ENCODE assay signal across 11 cellular contexts in genomic region chr1:8651962-8652361, GRCh38.
DNase-seq lines count a peak whose midpoint lies in the region; ATAC-seq, FAIRE-seq and TF ChIP-seq lines count a peak whose summit lies in the region.
"Had no signal": no experiment of that assay in that cellular context is flagged by ENCODE, and none has a peak within 500 bp of the region (broad histone marks: within the 10 kb centered on the region; RNA-seq: fewer than 3 reads in every experiment).

No MANE protein-coding gene starts in this region.

- peaks cover 38% of the 10 kb centered on the region for H3K4me1 Mint-ChIP-seq in astrocyte (ENCODE audit: low read depth, unreplicated experiment)
- H3K4me1 Mint-ChIP-seq in naive thymus-derived CD8-positive, alpha-beta T cell = peaks cover 12 to 62% (median 20%) of the 10 kb centered on the region in 4 donors

- H3K4me3 Mint-ChIP-seq in astrocyte (ENCODE audit: unreplicated experiment) = no peak overlapping the region
- peak overlapping the region in 2 of 10 donors; percentile 21 to 28 for H3K4me3 Mint-ChIP-seq in naive thymus-derived CD8-positive, alpha-beta T cell

- H3K4me1 ChIP-seq in BLaER1 (peaks cover 62% of the 10 kb centered on the region), astrocyte (ENCODE audit: insufficient read depth, low read length) (peaks cover 12% of the 10 kb centered on the region)
- H3K4me1 ChIP-seq: Caco-2 had no signal

- ATAC-seq in naive thymus-derived CD8-positive, alpha-beta T cell = no peak
- ATAC-seq in GM18511 (IDR thresholded peaks at IDR 0.05; ENCODE audit: unreplicated experiment) = no peak

- H3K27me3 Mint-ChIP-seq in astrocyte (ENCODE audit: low read depth, unreplicated experiment) = no peaks in the 10 kb centered on the region
- H3K27me3 Mint-ChIP-seq in naive thymus-derived CD8-positive, alpha-beta T cell = no peaks in the 10 kb centered on the region

- peak overlapping the region; percentile 72 for H3K27ac Mint-ChIP-seq in astrocyte (ENCODE audit: unreplicated experiment)
- H3K27ac Mint-ChIP-seq in naive thymus-derived CD8-positive, alpha-beta T cell = peak overlapping the region in 7 of 10 donors; percentile 4 to 79 (median 58)

- POLR2A ChIA-PET in naive thymus-derived CD8-positive, alpha-beta T cell (lab: Charles Lee) = no interaction called here

- H3K36me3 ChIP-seq in BLaER1 = peaks cover 90% of the 10 kb centered on the region
- H3K36me3 ChIP-seq in astrocyte (ENCODE audit: insufficient read depth, low read length) = no peaks in the 10 kb centered on the region
- no peaks in the 10 kb centered on the region for H3K36me3 ChIP-seq in brain microvascular endothelial cell (replicated peaks)

- H3K4me3 ChIP-seq in BLaER1 (no peak overlapping the region), astrocyte (ENCODE audit: insufficient read depth, low read depth, low read length) (no peak overlapping the region), brain microvascular endothelial cell (ENCODE audit: low read depth, low read length) (no peak overlapping the region)

- H3K4me2 ChIP-seq in BLaER1 = peak overlapping the region; percentile 60
- no peak overlapping the region for H3K4me2 ChIP-seq in astrocyte (ENCODE audit: low read length)

- no peak overlapping the region for H2AFZ ChIP-seq in astrocyte (ENCODE audit: low read depth, low read length)

- DNase-seq in GM19239 (ENCODE audit: insufficient read length, low spot score) (no peak), astrocyte (ENCODE audit: low read depth) (no peak), brain microvascular endothelial cell (no peak), COLO668 (lab: John Stamatoyannopoulos, UW; ENCODE audit: unreplicated experiment) (no peak)
- DNase-seq in naive thymus-derived CD8-positive, alpha-beta T cell = no peak
- no peak for DNase-seq in effector CD4-positive, alpha-beta T cell
- DNase-seq: Caco-2, islet precursor cell, NCI-H524 had no signal

- H3K27me3 ChIP-seq in BLaER1 (no peaks in the 10 kb centered on the region), astrocyte (ENCODE audit: insufficient read depth, low read length) (no peaks in the 10 kb centered on the region), brain microvascular endothelial cell (replicated peaks) (no peaks in the 10 kb centered on the region)

- FAIRE-seq in GM19239 (lab: Jason Lieb, UNC) = peak; percentile 60
- no peak for FAIRE-seq in astrocyte (lab: Jason Lieb, UNC)

- H3K27ac ChIP-seq in BLaER1 (no peak overlapping the region), astrocyte (ENCODE audit: low read depth, low read length) (no peak overlapping the region), brain microvascular endothelial cell (no peak overlapping the region)

- peaks cover 7% of the 10 kb centered on the region for H3K36me3 Mint-ChIP-seq in astrocyte (ENCODE audit: low read depth, unreplicated experiment)
- H3K36me3 Mint-ChIP-seq in naive thymus-derived CD8-positive, alpha-beta T cell = peaks cover 9 to 44% (median 19%) of the 10 kb centered on the region in 3 donors

- H3K9me3 ChIP-seq in BLaER1 (no peaks in the 10 kb centered on the region), astrocyte (ENCODE audit: insufficient read depth, low read depth, low read length) (no peaks in the 10 kb centered on the region)
- H3K9me3 ChIP-seq: Caco-2 had no signal

- H3K9me3 Mint-ChIP-seq in astrocyte (ENCODE audit: unreplicated experiment) = no peaks in the 10 kb centered on the region
- H3K9me3 Mint-ChIP-seq in naive thymus-derived CD8-positive, alpha-beta T cell = no peaks in the 10 kb centered on the region

- H3K79me2 ChIP-seq in astrocyte (ENCODE audit: insufficient read depth, low read length) = peaks cover 13% of the 10 kb centered on the region

- H3K9ac ChIP-seq in BLaER1 (no peak overlapping the region), astrocyte (ENCODE audit: low read length) (no peak overlapping the region)

- in situ Hi-C loops in brain microvascular endothelial cell (cut with HindIII; ENCODE audit: low pct_ligation_motif_present, low sequenced_read_pairs) = no loop called here

- no peak for TF ChIP-seq CTCF in astrocyte (IDR thresholded peaks at IDR 0.05; ENCODE audit: insufficient read depth, low read depth, low read length)
- no peak for TF ChIP-seq CTCF in brain microvascular endothelial cell (IDR thresholded peaks at IDR 0.05; ENCODE audit: low read depth, low read length, missing control alignments)

- H4K20me1 ChIP-seq in BLaER1 = peaks cover 100% of the 10 kb centered on the region
- H4K20me1 ChIP-seq in astrocyte (ENCODE audit: insufficient read depth, low read length) = peaks cover 41% of the 10 kb centered on the region
